ENCODE assay signal across 20 cellular contexts in the genomic region with DNA sequence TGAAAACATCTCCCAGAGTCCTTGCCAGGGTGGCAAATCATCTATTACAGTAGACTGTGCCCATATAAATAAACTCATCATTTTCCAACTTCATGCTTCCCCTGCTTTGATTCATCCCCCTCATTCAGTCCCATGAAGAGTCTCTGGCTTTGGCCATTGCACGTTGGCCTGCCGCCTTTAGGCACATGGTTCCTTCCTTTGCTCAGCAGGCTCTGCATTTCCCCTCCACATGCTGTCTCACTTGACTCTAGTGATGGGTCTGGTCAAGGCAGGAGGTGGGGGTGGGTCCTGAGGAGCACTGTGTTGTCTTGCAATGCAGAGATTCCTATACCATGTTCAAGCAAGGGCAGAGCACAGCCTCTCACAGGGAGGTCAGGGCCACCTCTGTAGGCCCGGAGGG.
"Had no signal": no experiment of that assay in that cellular context is flagged by ENCODE, and none has a peak within 500 bp of the region (broad histone marks: within the 10 kb centered on the region; RNA-seq: fewer than 3 reads in every experiment).

No MANE protein-coding gene starts in this region.

- H3K27ac ChIP-seq: SK-N-MC had no signal

- H3K9me3 ChIP-seq: SJSA1 had no signal

- H3K36me3 ChIP-seq: SJSA1 had no signal

- H3K4me3 ChIP-seq: SJSA1, SK-N-MC had no signal

- ATAC-seq: HepG2 had no signal

- DNase-seq: Karpas-422, KG1, MM.1S, NCI-H1092 treated with DMSO at 0.1 percent for 48 hours, NCI-H1436, NCI-H1694 treated with DMSO at 0.1 percent for 48 hours, NCI-H1930, NCI-H2081 treated with DMSO at 0.1 percent for 48 hours, NCI-H2171, NCI-H446, NCI-H510A, NCI-H524 treated with DMSO at 0.1 percent for 48 hours, NCI-H774, Right ventricle myocardium superior, RPMI8226, SIG-M5 had no signal

- FAIRE-seq: HepG2, RCC 7860 had no signal
